Comparison of ENCODE assay signal across 2 cellular contexts in genomic region chr15:98692213-98692612, GRCh38.
A peak's percentile ranks its signal among the peaks of the same experiment; 100 is the strongest.
TF ChIP-seq lines count a peak whose summit lies in the region.

No MANE protein-coding gene starts in this region.

TF ChIP-seq in HepG2, 621 proteins besides CTCF, POLR2A, EP300 and RAD21 (continues in another document):
- TF ChIP-seq ZNF383 (CRISPR knock-in tag; IDR thresholded peaks at IDR 0.05; ENCODE audit: borderline replicate concordance) = no peak
- TF ChIP-seq ZNF17 (CRISPR knock-in tag; IDR thresholded peaks at IDR 0.05) = no peak
- no peak for TF ChIP-seq KDM4B (CRISPR knock-in tag; IDR thresholded peaks at IDR 0.05)
- peak; percentile 84 for TF ChIP-seq RXRB (CRISPR knock-in tag; IDR thresholded peaks at IDR 0.05; ENCODE audit: borderline replicate concordance)
- TF ChIP-seq ZNF619 (CRISPR knock-in tag; IDR thresholded peaks at IDR 0.05) = no peak
- peak; percentile 32; the same call in 1 of the 2 replicates for TF ChIP-seq SPEN (CRISPR knock-in tag; IDR thresholded peaks at IDR 0.05; ENCODE audit: low read depth)
- no peak for TF ChIP-seq ZNF747 (CRISPR knock-in tag; IDR thresholded peaks at IDR 0.05; ENCODE audit: borderline replicate concordance)
- TF ChIP-seq CREB1 (IDR thresholded peaks at IDR 0.05) = no peak
- TF ChIP-seq CREB1 (CRISPR knock-in tag; IDR thresholded peaks at IDR 0.05) = no peak
- TF ChIP-seq HDAC1 (CRISPR knock-in tag; IDR thresholded peaks at IDR 0.05) = peak; percentile 55
- no peak for TF ChIP-seq ZNF414 (CRISPR knock-in tag; IDR thresholded peaks at IDR 0.05)
- TF ChIP-seq PHF21A (CRISPR knock-in tag; IDR thresholded peaks at IDR 0.05) = peak; percentile 48; the same call in 1 of the 2 replicates
- no peak for TF ChIP-seq ZNF782 (CRISPR knock-in tag; IDR thresholded peaks at IDR 0.05; ENCODE audit: borderline replicate concordance)
- TF ChIP-seq ZFX (CRISPR knock-in tag; IDR thresholded peaks at IDR 0.05; ENCODE audit: low read depth) = 0 out of 2 replicates have a peak, but pooled peaks have one; percentile 21
- TF ChIP-seq ZBTB2 (CRISPR knock-in tag; IDR thresholded peaks at IDR 0.05; ENCODE audit: low read depth) = no peak
- no peak for TF ChIP-seq ATF5 (CRISPR knock-in tag; IDR thresholded peaks at IDR 0.05; ENCODE audit: low read depth)
- TF ChIP-seq AHDC1 (CRISPR knock-in tag; IDR thresholded peaks at IDR 0.05; ENCODE audit: borderline replicate concordance) = peak; percentile 65; the same call in 1 of the 2 replicates
- no peak for TF ChIP-seq ZNF850 (CRISPR knock-in tag; conservative IDR thresholded peaks at IDR 0.05)
- TF ChIP-seq ZSCAN20 (CRISPR knock-in tag; IDR thresholded peaks at IDR 0.05; ENCODE audit: borderline replicate concordance) = no peak
- TF ChIP-seq SRSF4 (IDR thresholded peaks at IDR 0.05; ENCODE audit: low read depth, low read length, poor library complexity, severe bottlenecking) = no peak
- TF ChIP-seq ZBTB42 (CRISPR knock-in tag; IDR thresholded peaks at IDR 0.05) = no peak
- TF ChIP-seq PRPF4 (IDR thresholded peaks at IDR 0.05; ENCODE audit: low read depth, low read length, poor library complexity, severe bottlenecking) = no peak
- peak; percentile 60; the same call in 1 of the 2 replicates for TF ChIP-seq TARDBP (CRISPR knock-in tag; IDR thresholded peaks at IDR 0.05)

TF ChIP-seq in IMR-90, 13 proteins besides CTCF, POLR2A, EP300 and RAD21:
- TF ChIP-seq CEBPB (IDR thresholded peaks at IDR 0.05; ENCODE audit: low read depth, low read length) (no peak), MAZ (IDR thresholded peaks at IDR 0.05; ENCODE audit: borderline replicate concordance, low read depth, low read length) (no peak), SMC3 (IDR thresholded peaks at IDR 0.05; ENCODE audit: low read depth, low read length) (no peak), RCOR1 (IDR thresholded peaks at IDR 0.05; ENCODE audit: insufficient replicate concordance, low read length) (no peak), CHD1 (IDR thresholded peaks at IDR 0.05; ENCODE audit: low read depth, low read length) (no peak), MXI1 (IDR thresholded peaks at IDR 0.05; ENCODE audit: borderline replicate concordance, low read depth, low read length) (no peak), BHLHE40 (IDR thresholded peaks at IDR 0.05; ENCODE audit: low read depth, low read length) (no peak), NFE2L2 (IDR thresholded peaks at IDR 0.05; ENCODE audit: low read depth, low read length) (no peak), RFX5 (IDR thresholded peaks at IDR 0.05; ENCODE audit: low read depth, low read length) (no peak), ELK1 (IDR thresholded peaks at IDR 0.05; ENCODE audit: borderline replicate concordance, low read depth, low read length) (no peak), USF2 (IDR thresholded peaks at IDR 0.05; ENCODE audit: low read depth, low read length) (no peak), MAFK (IDR thresholded peaks at IDR 0.05; ENCODE audit: low read depth, low read length) (no peak), FOS (IDR thresholded peaks at IDR 0.05; ENCODE audit: low read depth, low read length) (no peak)
